Comparison of ENCODE assay signal across 36 cellular contexts in the genomic region with DNA sequence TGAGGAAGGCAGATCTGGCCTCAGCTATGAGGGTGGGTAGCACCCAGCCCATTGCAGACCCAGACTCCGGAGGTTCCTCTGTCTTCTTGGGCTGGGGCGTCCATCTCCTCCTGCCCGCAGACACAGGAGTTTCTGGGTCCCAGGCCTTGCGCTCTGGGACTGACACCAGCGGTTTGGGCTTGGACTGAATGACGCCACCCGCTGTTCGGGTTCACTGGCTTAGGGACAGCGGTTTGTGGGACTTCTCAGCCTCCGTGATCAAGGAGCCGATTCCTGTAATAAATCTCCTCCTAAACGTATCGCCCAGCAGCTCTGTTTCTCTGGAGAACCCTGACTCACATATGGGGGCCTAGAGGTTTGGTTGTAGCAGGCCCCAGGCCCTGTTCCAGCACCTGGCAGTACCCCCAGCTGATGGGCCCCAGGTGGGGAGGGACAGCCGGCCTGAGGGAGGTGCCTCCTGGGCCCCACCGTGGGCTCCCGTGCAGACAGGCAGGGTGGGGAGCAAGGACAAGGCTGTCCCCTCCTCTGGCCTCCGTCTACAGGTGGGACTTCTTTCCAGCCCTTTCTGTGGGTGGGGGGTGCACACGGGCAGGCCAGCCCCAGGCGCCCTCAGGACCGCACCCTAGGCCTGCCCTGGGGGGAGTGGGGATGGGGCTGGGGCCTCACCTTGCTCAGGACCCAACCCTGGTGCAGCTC. TPM values are rescaled to one million over a fixed set of nuclear protein-coding genes. Genes with fewer than 3 reads are reported as not detected.
DNase-seq lines count a peak whose midpoint lies in the region; ATAC-seq and TF ChIP-seq lines count a peak whose summit lies in the region.
"Had no signal": no experiment of that assay in that cellular context is flagged by ENCODE, and none has a peak within 500 bp of the region (broad histone marks: within the 10 kb centered on the region; RNA-seq: fewer than 3 reads in every experiment).

No MANE protein-coding gene starts in this region.

- no peaks in the 10 kb centered on the region for H3K36me3 Mint-ChIP-seq in endothelial cell (ENCODE audit: low read depth, unreplicated experiment)

- CTCF ChIA-PET in SK-N-SH (lab: Yijun Ruan, JAX), result interaction anchor here (2.0 kb wide), 1 partner anchor 154 kb away, joined by 6 read pairs; no protein-coding TSS in a partner anchor

- H3K9me3 Mint-ChIP-seq in endothelial cell (ENCODE audit: unreplicated experiment), result no peaks in the 10 kb centered on the region
- H3K9me3 Mint-ChIP-seq: activated T-cell treated with anti-CD3 and anti-CD28 coated beads, Interleukin-2, amount 50 U/mL, for 4 hours; nephron; stimulated activated naive CD8-positive, alpha-beta T cell treated with anti-CD3 and anti-CD28 coated beads, Interleukin-15, amount 100 ng/mL, for 72 hours; T-helper 1 cell treated with Interleukin-12 subunit alpha and Interleukin-12 subunit beta and Interleukin-4 antibody, amounts not matched to agents 30 μg/mL and 1 μg/mL, for 36 hours had no signal

- ATAC-seq in SK-N-SH treated with all-trans-retinoic acid at 6 μM for 48 hours, result no peak
- no peak for ATAC-seq in HG03097 (IDR thresholded peaks at IDR 0.05; ENCODE audit: low FRiP score, unreplicated experiment)
- ATAC-seq: activated T-cell treated with anti-CD3 and anti-CD28 coated beads, Interleukin-2, amount 50 U/mL, for 4 hours; gastrocnemius medialis; left colon; mucosa of descending colon; PC-3; sciatic nerve; stimulated activated naive CD8-positive, alpha-beta T cell treated with anti-CD3 and anti-CD28 coated beads, Interleukin-15, amount 100 ng/mL, for 72 hours had no signal

- DNase-seq in SK-N-SH (peak; percentile 34), GM13977 (ENCODE audit: low spot score) (peak; percentile 30), hepatocyte (ENCODE audit: low spot score) (no peak), osteoblast (ENCODE audit: insufficient read length, low spot score, missing footprints) (peak; percentile 84), NCI-H69 (lab: John Stamatoyannopoulos, UW) (no peak), endothelial cell (ENCODE audit: low spot score) (no peak)
- DNase-seq: 8988T; activated T-cell treated with anti-CD3 and anti-CD28 coated beads, Interleukin-2, amount 50 U/mL, for 4 hours; cerebellar nuclear complex; COR-L47; dorsolateral prefrontal cortex; gastrocnemius medialis; GOT3; Kasumi-1; left colon; mammary epithelial cell; NCI-H1417 treated with DMSO at 0.1 percent for 48 hours; NCI-H2081; NCI-H2227 treated with DMSO at 0.1 percent for 48 hours; NCI-H526; PC-3; stimulated activated CD8-positive, alpha-beta memory T cell treated with anti-CD3 and anti-CD28 coated beads, Interleukin-4, amount 100 ng/mL, for 48 hours; stimulated activated naive CD8-positive, alpha-beta T cell treated with anti-CD3 and anti-CD28 coated beads, Interleukin-15, amount 100 ng/mL, for 72 hours; uterus had no signal

- no peak for TF ChIP-seq CTCF in SK-N-SH (IDR thresholded peaks at IDR 0.05)
- no peak for TF ChIP-seq CTCF in GM13977 (IDR thresholded peaks at IDR 0.05; ENCODE audit: extremely low read depth, insufficient read depth, missing control alignments)
- no peak for TF ChIP-seq CTCF in hepatocyte (IDR thresholded peaks at IDR 0.05; ENCODE audit: poor library complexity)
- TF ChIP-seq CTCF in osteoblast (IDR thresholded peaks at IDR 0.05; ENCODE audit: extremely low read depth, low read depth, low read length), result no peak
- TF ChIP-seq CTCF in endothelial cell (IDR thresholded peaks at IDR 0.05; ENCODE audit: unreplicated experiment), result no peak

- H2AFZ ChIP-seq in SK-N-SH (ENCODE audit: low read depth) (no peak overlapping the region), hepatocyte (no peak overlapping the region), osteoblast (ENCODE audit: low read length) (no peak overlapping the region)

- no peaks in the 10 kb centered on the region for H3K9me2 ChIP-seq in SK-N-SH
- H3K9me2 ChIP-seq in hepatocyte (replicated peaks; ENCODE audit: insufficient read depth), result no peaks in the 10 kb centered on the region

- TF ChIP-seq EP300 in SK-N-SH (IDR thresholded peaks at IDR 0.05; ENCODE audit: borderline replicate concordance in 1 of 2, low read depth in 1 of 2, low read length in 1 of 2), result no peak

- no peak overlapping the region for H3K4me2 ChIP-seq in SK-N-SH
- peak overlapping the region; percentile 35 for H3K4me2 ChIP-seq in hepatocyte
- H3K4me2 ChIP-seq in osteoblast (ENCODE audit: insufficient read depth, low read length), result no peak overlapping the region

- H3K27ac Mint-ChIP-seq in endothelial cell (ENCODE audit: unreplicated experiment), result no peak overlapping the region
- H3K27ac Mint-ChIP-seq: stimulated activated naive CD8-positive, alpha-beta T cell treated with anti-CD3 and anti-CD28 coated beads, Interleukin-15, amount 100 ng/mL, for 72 hours; T-helper 1 cell treated with Interleukin-12 subunit alpha and Interleukin-12 subunit beta and Interleukin-4 antibody, amounts not matched to agents 30 μg/mL and 1 μg/mL, for 36 hours had no signal

- no peaks in the 10 kb centered on the region for H3K79me2 ChIP-seq in SK-N-SH (ENCODE audit: insufficient read depth)
- H3K79me2 ChIP-seq in hepatocyte, result no peaks in the 10 kb centered on the region
- H3K79me2 ChIP-seq in osteoblast (ENCODE audit: insufficient read depth, low read length), result no peaks in the 10 kb centered on the region

- H3K4me1 Mint-ChIP-seq in endothelial cell (ENCODE audit: unreplicated experiment), result no peaks in the 10 kb centered on the region

- H3K27ac ChIP-seq in SK-N-SH (ENCODE audit: low read depth in 2 of 2, low read length in 1 of 2), result no peak overlapping the region
- peak overlapping the region; percentile 37 for H3K27ac ChIP-seq in hepatocyte
- no peak overlapping the region for H3K27ac ChIP-seq in osteoblast (ENCODE audit: low read depth, low read length)
- H3K27ac ChIP-seq: dorsolateral prefrontal cortex, gastrocnemius medialis, SK-N-MC, thoracic aorta, uterus had no signal

- no peak overlapping the region for H3K9ac ChIP-seq in SK-N-SH

- H4K20me1 ChIP-seq in SK-N-SH (ENCODE audit: insufficient read depth) (no peaks in the 10 kb centered on the region), hepatocyte (ENCODE audit: insufficient read depth, poor library complexity, severe bottlenecking) (no peaks in the 10 kb centered on the region), osteoblast (ENCODE audit: insufficient read depth, low read length) (no peaks in the 10 kb centered on the region)

- WGBS in SK-N-SH (ENCODE audit: low lambda C conversion rate), result 65% methylated on average over 6 of the region's 20 CpGs
- WGBS in hepatocyte (ENCODE audit: low lambda C conversion rate, missing lambda C conversion rate), result 91% methylated on average over 17 of the region's 20 CpGs

- no peak for TF ChIP-seq RAD21 in SK-N-SH (IDR thresholded peaks at IDR 0.05; ENCODE audit: low read length)

- POLR2A ChIA-PET in SK-N-SH (lab: Yijun Ruan, JAX), result no interaction called here

- no peak overlapping the region for H3K4me3 ChIP-seq in SK-N-SH (ENCODE audit: low read depth in 2 of 2, low read length in 1 of 2)
- no peak overlapping the region for H3K4me3 ChIP-seq in hepatocyte
- no peak overlapping the region for H3K4me3 ChIP-seq in osteoblast (ENCODE audit: insufficient read depth, low read length)
- H3K4me3 ChIP-seq: dorsolateral prefrontal cortex, gastrocnemius medialis, mucosa of descending colon, SK-N-MC, thoracic aorta, uterus had no signal

- H3K9me3 ChIP-seq in SK-N-SH (no peaks in the 10 kb centered on the region), hepatocyte (ENCODE audit: low read depth) (no peaks in the 10 kb centered on the region), osteoblast (ENCODE audit: low read depth, low read length) (no peaks in the 10 kb centered on the region)
- H3K9me3 ChIP-seq: gastrocnemius medialis, mucosa of descending colon, thoracic aorta, uterus had no signal

- H3K27me3 ChIP-seq in SK-N-SH (ENCODE audit: insufficient read depth) (no peaks in the 10 kb centered on the region; the same call in 1 of the 2 replicates), hepatocyte (no peaks in the 10 kb centered on the region), osteoblast (ENCODE audit: insufficient read depth, low read length) (peaks cover 16% of the 10 kb centered on the region)
- H3K27me3 ChIP-seq: dorsolateral prefrontal cortex, gastrocnemius medialis, uterus had no signal

- no peaks in the 10 kb centered on the region for H3K36me3 ChIP-seq in SK-N-SH (replicated peaks in 1 of 2; ENCODE audit: control insufficient read depth in 1 of 2, insufficient read depth in 2 of 2, low read length in 1 of 2)
- no peaks in the 10 kb centered on the region for H3K36me3 ChIP-seq in hepatocyte (replicated peaks; ENCODE audit: insufficient read depth, low read depth)
- H3K36me3 ChIP-seq in osteoblast (ENCODE audit: insufficient read depth, low read length), result no peaks in the 10 kb centered on the region
- H3K36me3 ChIP-seq: gastrocnemius medialis, thoracic aorta, uterus had no signal

- in situ Hi-C loops in GM13977 (cut with MboI; ENCODE audit: low pct_unique_long_range_greater_than_20kb, low sequenced_read_pairs, unreplicated experiment), result no loop called here

- H3K4me3 Mint-ChIP-seq in endothelial cell (ENCODE audit: unreplicated experiment), result no peak overlapping the region
- H3K4me3 Mint-ChIP-seq: activated T-cell treated with anti-CD3 and anti-CD28 coated beads, Interleukin-2, amount 50 U/mL, for 4 hours; nephron; stimulated activated naive CD8-positive, alpha-beta T cell treated with anti-CD3 and anti-CD28 coated beads, Interleukin-15, amount 100 ng/mL, for 72 hours; T-helper 1 cell treated with Interleukin-12 subunit alpha and Interleukin-12 subunit beta and Interleukin-4 antibody, amounts not matched to agents 30 μg/mL and 1 μg/mL, for 36 hours had no signal

- H3F3A ChIP-seq in SK-N-SH (replicated peaks; ENCODE audit: insufficient read depth), result no peaks in the 10 kb centered on the region

- peaks cover 3% of the 10 kb centered on the region for H3K27me3 Mint-ChIP-seq in endothelial cell (ENCODE audit: unreplicated experiment)
- H3K27me3 Mint-ChIP-seq: stimulated activated naive CD8-positive, alpha-beta T cell treated with anti-CD3 and anti-CD28 coated beads, Interleukin-15, amount 100 ng/mL, for 72 hours had no signal

- H3K4me1 ChIP-seq in SK-N-SH (ENCODE audit: control insufficient read depth in 1 of 2, insufficient read depth in 2 of 2, low read depth in 1 of 2, low read length in 1 of 2) (no peaks in the 10 kb centered on the region), hepatocyte (ENCODE audit: insufficient read depth) (peaks cover 11% of the 10 kb centered on the region), osteoblast (ENCODE audit: insufficient read depth, low read length) (no peaks in the 10 kb centered on the region)
- H3K4me1 ChIP-seq: gastrocnemius medialis, uterus had no signal

RNA-seq across cellular contexts. Expression of gene AQP12A, which starts 4.5 kb away (rescaled TPM):
- polyA plus RNA-seq in SK-N-SH (2012; rRNA removed) (not detected in 2 replicates), hepatocyte (not detected in 2 replicates)
- polyA plus RNA-seq in SK-N-SH (2012; cell fraction: cytosol; rRNA removed), result not detected in 2 replicates
- not detected in 2 replicates for polyA plus RNA-seq in SK-N-SH (2012; cell fraction: nucleus; rRNA removed)
- total RNA-seq in hepatocyte (not detected in 2 replicates), osteoblast (not detected in 2 replicates), endothelial cell (ENCODE audit: unreplicated experiment) (not detected)
- total RNA-seq: activated CD8-positive, alpha-beta memory T cell treated with anti-CD3 and anti-CD28 coated beads for 36 hours; activated T-cell treated with anti-CD3 and anti-CD28 coated beads, Interleukin-2, amount 50 U/mL, for 4 hours; Daoy; dorsolateral prefrontal cortex; endothelial cell of umbilical vein; fibroblast of lung; gastrocnemius medialis; mammary epithelial cell; PC-3; sciatic nerve; thoracic aorta; uterus had no signal
- polyA plus RNA-seq: endothelial cell of umbilical vein, fibroblast of lung, mammary epithelial cell had no signal

RNA-seq across cellular contexts. Expression of gene AQP12B, which starts 4.5 kb away (rescaled TPM):
- not detected in 2 replicates for polyA plus RNA-seq in SK-N-SH (2012; rRNA removed)
- not detected in 2 replicates for polyA plus RNA-seq in SK-N-SH (2012; cell fraction: cytosol; rRNA removed)
- 0.02 TPM in 1 of 2 replicates, not detected in the other for polyA plus RNA-seq in SK-N-SH (2012; cell fraction: nucleus; rRNA removed)
- total RNA-seq in hepatocyte, result 0.04 TPM in 1 of 2 replicates, not detected in the other
- polyA plus RNA-seq in hepatocyte, result 0.38 and 0.53 TPM in 2 replicates
- not detected in 2 replicates for total RNA-seq in osteoblast
- total RNA-seq in endothelial cell (ENCODE audit: unreplicated experiment), result not detected
- total RNA-seq: activated CD8-positive, alpha-beta memory T cell treated with anti-CD3 and anti-CD28 coated beads for 36 hours; activated T-cell treated with anti-CD3 and anti-CD28 coated beads, Interleukin-2, amount 50 U/mL, for 4 hours; Daoy; dorsolateral prefrontal cortex; endothelial cell of umbilical vein; fibroblast of lung; gastrocnemius medialis; mammary epithelial cell; PC-3; sciatic nerve; thoracic aorta; uterus had no signal
- polyA plus RNA-seq: endothelial cell of umbilical vein, fibroblast of lung, mammary epithelial cell had no signal

Comparison
In these comparisons a context has a peak if more than half of its experiments do, and no peak if none do; other contexts are left out.
1. DNase-seq: peak in SK-N-SH (single experiment), GM13977 (single experiment) and osteoblast (single experiment); none in hepatocyte (single experiment), NCI-H69 (single experiment) and endothelial cell (single experiment).